Comparison of ENCODE assay signal across 17 cellular contexts in the genomic region with DNA sequence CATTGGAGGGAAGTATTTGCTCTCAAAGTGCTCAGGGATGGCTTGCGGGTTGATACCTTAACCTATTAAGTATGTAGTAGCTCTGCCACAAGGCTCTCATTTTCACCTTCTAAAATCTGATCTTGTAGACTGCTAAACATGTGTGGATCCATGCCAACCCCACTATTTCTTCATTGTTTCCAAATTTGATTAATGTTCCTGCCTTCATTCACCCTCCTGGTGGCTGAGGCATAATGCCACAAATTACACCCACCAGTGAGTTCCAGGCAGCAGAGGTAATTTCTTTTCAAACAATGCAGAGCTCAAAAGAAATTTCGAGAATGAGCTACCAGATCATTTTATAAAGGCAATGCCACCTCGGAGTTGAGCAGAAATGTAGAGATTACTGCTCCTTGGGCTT.
"Had no signal": no experiment of that assay in that cellular context is flagged by ENCODE, and none has a peak within 500 bp of the region (broad histone marks: within the 10 kb centered on the region; RNA-seq: fewer than 3 reads in every experiment).

No MANE protein-coding gene starts in this region.

- H3K27ac ChIP-seq: HL-60, RWPE1 had no signal

- DNase-seq: KBM-7, MV-4-11, NCI-H1092, NCI-H1105 treated with DMSO at 0.1 percent for 48 hours, NCI-H1417 treated with DMSO at 0.1 percent for 48 hours, NCI-H146, NCI-H1694 treated with DMSO at 0.1 percent for 48 hours, NCI-H1930, NCI-H2081, NCI-H2107, NCI-H2227 treated with DMSO at 0.1 percent for 48 hours, NCI-H524, NCI-H526 treated with DMSO at 0.1 percent for 48 hours, NCI-H774, SHP77 had no signal
